Comparison of ENCODE assay signal across 23 cellular contexts in genomic region chr17:82164853-82165252, GRCh38. TPM values are rescaled to one million over a fixed set of nuclear protein-coding genes. Genes with fewer than 3 reads are reported as not detected.
A peak's percentile ranks its signal among the peaks of the same experiment; 100 is the strongest.
DNase-seq lines count a peak whose midpoint lies in the region; ATAC-seq, FAIRE-seq and TF ChIP-seq lines count a peak whose summit lies in the region.
"Had no signal": no experiment of that assay in that cellular context is flagged by ENCODE, and none has a peak within 500 bp of the region (broad histone marks: within the 10 kb centered on the region; RNA-seq: fewer than 3 reads in every experiment).

No MANE protein-coding gene starts in this region.

- H3K27ac Mint-ChIP-seq in T-helper 17 cell: peak overlapping the region; percentile 14
- H3K27ac Mint-ChIP-seq in endothelial cell (ENCODE audit: unreplicated experiment): no peak overlapping the region
- peak overlapping the region; percentile 57 for H3K27ac Mint-ChIP-seq in nephron progenitor cell

- no peak overlapping the region for H3K4me3 ChIP-seq in BLaER1
- H3K4me3 ChIP-seq: A549, GM12878, GM23248 had no signal

- 0 out of 2 replicates have a peak overlapping the region, but pooled peaks have one; percentile 1 for H3K4me2 ChIP-seq in BLaER1
- H3K4me2 ChIP-seq: A549 had no signal

- H3K4me1 Mint-ChIP-seq in T-helper 17 cell (peaks cover 9% of the 10 kb centered on the region), endothelial cell (ENCODE audit: unreplicated experiment) (no peaks in the 10 kb centered on the region), nephron progenitor cell (peaks cover 5% of the 10 kb centered on the region)

- H3K4me3 Mint-ChIP-seq in T-helper 17 cell: no peak overlapping the region
- peak overlapping the region; percentile 18 for H3K4me3 Mint-ChIP-seq in endothelial cell (ENCODE audit: unreplicated experiment)
- no peak overlapping the region for H3K4me3 Mint-ChIP-seq in nephron progenitor cell

- DNase-seq in T-helper 17 cell (no peak), endothelial cell (ENCODE audit: low spot score) (no peak), nephron progenitor cell (no peak), D721Med (ENCODE audit: insufficient read length, low spot score) (no peak), HuH-7 (ENCODE audit: low spot score) (no peak)
- DNase-seq: 8988T; ACHN; AML-193; BE2C; C1 segment of cervical spinal cord; Caco-2; CD4-positive, alpha-beta memory T cell; DMS 273 treated with DMSO at 0.1 percent for 48 hours; DMS79; EL; GDM1; GM23248; HCEC 1CT had no signal

- H3K27me3 Mint-ChIP-seq in T-helper 17 cell: no peaks in the 10 kb centered on the region
- H3K27me3 Mint-ChIP-seq in endothelial cell (ENCODE audit: unreplicated experiment): peaks cover 4% of the 10 kb centered on the region
- peaks cover 11% of the 10 kb centered on the region for H3K27me3 Mint-ChIP-seq in nephron progenitor cell (ENCODE audit: low read depth, poor library complexity)
- H3K27me3 Mint-ChIP-seq: CD4-positive, alpha-beta memory T cell had no signal

- H3K9ac ChIP-seq in BLaER1: no peak overlapping the region
- H3K9ac ChIP-seq: GM23248 had no signal

- TF ChIP-seq CTCF in endothelial cell (IDR thresholded peaks at IDR 0.05; ENCODE audit: unreplicated experiment): no peak
- TF ChIP-seq CTCF in nephron progenitor cell (IDR thresholded peaks at IDR 0.05): no peak
- no peak for TF ChIP-seq CTCF in D721Med (IDR thresholded peaks at IDR 0.05; ENCODE audit: insufficient read depth, missing control alignments)

- H3K9me3 ChIP-seq in BLaER1 (no peaks in the 10 kb centered on the region), T-helper 17 cell (ENCODE audit: control insufficient read depth, low read length, poor library complexity, severe bottlenecking) (no peaks in the 10 kb centered on the region)
- H3K9me3 ChIP-seq: A549, BE2C, Caco-2 had no signal

- H3K36me3 Mint-ChIP-seq in T-helper 17 cell (ENCODE audit: low read depth): peaks cover 5% of the 10 kb centered on the region
- peaks cover 26% of the 10 kb centered on the region for H3K36me3 Mint-ChIP-seq in endothelial cell (ENCODE audit: low read depth, unreplicated experiment)
- peaks cover 83% of the 10 kb centered on the region for H3K36me3 Mint-ChIP-seq in nephron progenitor cell (ENCODE audit: low read depth)

- FAIRE-seq in D721Med (lab: Jason Lieb, UNC): no peak
- FAIRE-seq: A549, GM12878, H1 had no signal

- no peak for ATAC-seq in T-helper 17 cell
- no peak for ATAC-seq in GM19395 (IDR thresholded peaks at IDR 0.05; ENCODE audit: unreplicated experiment)
- ATAC-seq: A549, GM12878 had no signal

- no peaks in the 10 kb centered on the region for H4K20me1 ChIP-seq in BLaER1

- no peaks in the 10 kb centered on the region for H3K27me3 ChIP-seq in BLaER1
- H3K27me3 ChIP-seq: BE2C had no signal

- H3K27ac ChIP-seq in BLaER1: no peak overlapping the region
- H3K27ac ChIP-seq: A549, GM23248 had no signal

- H3K9me3 Mint-ChIP-seq in endothelial cell (ENCODE audit: unreplicated experiment) (no peaks in the 10 kb centered on the region), nephron progenitor cell (peaks cover 11% of the 10 kb centered on the region)

- H3K36me3 ChIP-seq in BLaER1: peaks cover 22% of the 10 kb centered on the region

- H3K4me1 ChIP-seq in BLaER1: peaks cover 25% of the 10 kb centered on the region
- H3K4me1 ChIP-seq: A549, BE2C, Caco-2 had no signal

RNA-seq across cellular contexts. Expression of gene CCDC57, which starts 47.8 kb away (rescaled TPM):
- 10 to 100 TPM; 79.1 to 89.0 TPM for total RNA-seq in T-helper 17 cell
- total RNA-seq in endothelial cell (ENCODE audit: unreplicated experiment): 37.2 TPM
